Comparison of ENCODE assay signal across 23 cellular contexts in the genomic region with DNA sequence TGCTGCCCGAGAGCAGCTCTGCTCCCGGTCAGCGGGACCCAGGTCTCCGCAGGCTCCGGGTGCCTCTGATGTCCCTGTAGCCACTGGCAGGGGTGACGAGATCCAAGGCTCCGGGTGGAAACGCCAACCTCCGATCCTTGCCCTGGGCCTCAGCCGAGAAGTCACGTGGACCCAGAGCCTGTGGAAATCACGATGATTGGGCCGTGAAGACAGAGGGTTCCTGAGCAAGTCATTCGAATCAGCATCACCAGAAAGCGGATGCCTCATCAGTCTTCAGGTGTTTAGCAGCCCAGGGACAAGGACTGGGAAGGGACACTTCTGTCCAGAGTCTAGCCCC. TPM values are rescaled to one million over a fixed set of nuclear protein-coding genes. Genes with fewer than 3 reads are reported as not detected.
DNase-seq lines count a peak whose midpoint lies in the region; ATAC-seq and TF ChIP-seq lines count a peak whose summit lies in the region.
"Had no signal": no experiment of that assay in that cellular context is flagged by ENCODE, and none has a peak within 500 bp of the region (broad histone marks: within the 10 kb centered on the region; RNA-seq: fewer than 3 reads in every experiment).

No MANE protein-coding gene starts in this region.

- no peak overlapping the region for H3K4me3 Mint-ChIP-seq in WTC11
- no peak overlapping the region for H3K4me3 Mint-ChIP-seq in stimulated activated naive CD8-positive, alpha-beta T cell treated with anti-CD3 and anti-CD28 coated beads, Interleukin-15, amount 100 ng/mL, for 72 hours
- H3K4me3 Mint-ChIP-seq: CD4-positive, alpha-beta T cell; CD8-positive, alpha-beta memory T cell; GM23338; HFFc6 had no signal

- no peak for ATAC-seq in WTC11
- ATAC-seq in right lobe of liver = peak in 1 of 4 donors; percentile 75
- no peak for ATAC-seq in HG02798 (IDR thresholded peaks at IDR 0.05; ENCODE audit: poor library complexity, unreplicated experiment)
- no peak for ATAC-seq in stimulated activated naive CD8-positive, alpha-beta T cell treated with anti-CD3 and anti-CD28 coated beads, Interleukin-15, amount 100 ng/mL, for 72 hours
- ATAC-seq: A549, GM12878, GM23338 had no signal

- no peaks in the 10 kb centered on the region for H4K20me1 ChIP-seq in osteoblast (ENCODE audit: insufficient read depth, low read length)

- CTCF ChIA-PET in WTC11 (lab: Charles Lee) = no interaction called here

- H3K27me3 Mint-ChIP-seq in WTC11 (ENCODE audit: low read depth) = no peaks in the 10 kb centered on the region
- no peaks in the 10 kb centered on the region for H3K27me3 Mint-ChIP-seq in stimulated activated naive CD8-positive, alpha-beta T cell treated with anti-CD3 and anti-CD28 coated beads, Interleukin-15, amount 100 ng/mL, for 72 hours
- H3K27me3 Mint-ChIP-seq: CD4-positive, alpha-beta T cell had no signal

- TF ChIP-seq CTCF in WTC11 (IDR thresholded peaks at IDR 0.05) (no peak), right lobe of liver (IDR thresholded peaks at IDR 0.05) (no peak), osteoblast (IDR thresholded peaks at IDR 0.05; ENCODE audit: extremely low read depth, low read depth, low read length) (no peak)

- peaks cover 0 to 10% (median 5%) of the 10 kb centered on the region in 4 donors for H3K4me1 ChIP-seq in right lobe of liver
- H3K4me1 ChIP-seq in osteoblast (ENCODE audit: insufficient read depth, low read length) = no peaks in the 10 kb centered on the region
- H3K4me1 ChIP-seq: A549, BE2C had no signal

- H3K4me2 ChIP-seq in osteoblast (ENCODE audit: insufficient read depth, low read length) = no peak overlapping the region
- H3K4me2 ChIP-seq: A549; BLaER1 treated with 17β-estradiol and CSF1 and Interleukin-3, amounts not matched to agents 10 nM and 100 nM; GM23338 had no signal

- no peak overlapping the region for H3K4me3 ChIP-seq in right lobe of liver
- H3K4me3 ChIP-seq in osteoblast (ENCODE audit: insufficient read depth, low read length) = no peak overlapping the region
- H3K4me3 ChIP-seq: A549; BLaER1 treated with 17β-estradiol and CSF1 and Interleukin-3, amounts not matched to agents 10 nM and 100 nM; GM12878; GM23338; HAP-1 had no signal

- POLR2A ChIA-PET in WTC11 (lab: Charles Lee) = no interaction called here

- WGBS in right lobe of liver (ENCODE audit: insufficient coverage, low coverage, low lambda C conversion rate, missing lambda C conversion rate) = 39% methylated on average over 7 of the region's 15 CpGs

- no peaks in the 10 kb centered on the region for H3K9me3 Mint-ChIP-seq in WTC11
- no peaks in the 10 kb centered on the region for H3K9me3 Mint-ChIP-seq in stimulated activated naive CD8-positive, alpha-beta T cell treated with anti-CD3 and anti-CD28 coated beads, Interleukin-15, amount 100 ng/mL, for 72 hours
- H3K9me3 Mint-ChIP-seq: CD4-positive, alpha-beta T cell; CD8-positive, alpha-beta memory T cell; GM23338 had no signal

- no peaks in the 10 kb centered on the region for H3K79me2 ChIP-seq in osteoblast (ENCODE audit: insufficient read depth, low read length)

- H3K4me1 Mint-ChIP-seq in WTC11 = peaks cover 16% of the 10 kb centered on the region
- H3K4me1 Mint-ChIP-seq in stimulated activated naive CD8-positive, alpha-beta T cell treated with anti-CD3 and anti-CD28 coated beads, Interleukin-15, amount 100 ng/mL, for 72 hours = no peaks in the 10 kb centered on the region
- H3K4me1 Mint-ChIP-seq: CD14-positive monocyte; CD8-positive, alpha-beta memory T cell had no signal

- H3K27ac ChIP-seq in right lobe of liver (peak overlapping the region in 2 of 3 donors; percentile 37 to 40), osteoblast (ENCODE audit: low read depth, low read length) (no peak overlapping the region)
- H3K27ac ChIP-seq: A549; BLaER1 treated with 17β-estradiol and CSF1 and Interleukin-3, amounts not matched to agents 10 nM and 100 nM had no signal

- no peaks in the 10 kb centered on the region for H3K27me3 ChIP-seq in right lobe of liver
- no peaks in the 10 kb centered on the region for H3K27me3 ChIP-seq in osteoblast (ENCODE audit: insufficient read depth, low read length)
- H3K27me3 ChIP-seq: BE2C; BLaER1 treated with 17β-estradiol and CSF1 and Interleukin-3, amounts not matched to agents 10 nM and 100 nM had no signal

- no peak overlapping the region for H3K27ac Mint-ChIP-seq in WTC11
- no peak overlapping the region for H3K27ac Mint-ChIP-seq in stimulated activated naive CD8-positive, alpha-beta T cell treated with anti-CD3 and anti-CD28 coated beads, Interleukin-15, amount 100 ng/mL, for 72 hours
- H3K27ac Mint-ChIP-seq: CD14-positive monocyte; CD4-positive, alpha-beta T cell; CD8-positive, alpha-beta memory T cell; GM23338; HFFc6 had no signal

- no peaks in the 10 kb centered on the region for H3K36me3 Mint-ChIP-seq in WTC11
- H3K36me3 Mint-ChIP-seq: CD14-positive monocyte; CD8-positive, alpha-beta memory T cell had no signal

- peak; percentile 6 for DNase-seq in WTC11 (ENCODE audit: low spot score)
- peak in 1 of 3 donors; percentile 49 for DNase-seq in right lobe of liver
- DNase-seq in osteoblast (ENCODE audit: insufficient read length, low spot score, missing footprints) = peak; percentile 35
- DNase-seq in stimulated activated naive CD8-positive, alpha-beta T cell treated with anti-CD3 and anti-CD28 coated beads, Interleukin-15, amount 100 ng/mL, for 72 hours = no peak
- DNase-seq in HuH-7 (ENCODE audit: low spot score) = no peak
- DNase-seq: 8988T; ACHN; AML-193; BE2C; CD4-positive, alpha-beta T cell; CD8-positive, alpha-beta memory T cell; DMS 273 treated with DMSO at 0.1 percent for 48 hours; DMS79; EL; GDM1; HFFc6 had no signal

- no peak overlapping the region for H2AFZ ChIP-seq in osteoblast (ENCODE audit: low read length)
- H2AFZ ChIP-seq: GM23338 had no signal

- no peak for TF ChIP-seq POLR2A in right lobe of liver (IDR thresholded peaks at IDR 0.05)

- H3K36me3 ChIP-seq in right lobe of liver = no peaks in the 10 kb centered on the region
- no peaks in the 10 kb centered on the region for H3K36me3 ChIP-seq in osteoblast (ENCODE audit: insufficient read depth, low read length)
- H3K36me3 ChIP-seq: BE2C; BLaER1 treated with 17β-estradiol and CSF1 and Interleukin-3, amounts not matched to agents 10 nM and 100 nM; HAP-1 had no signal

- intact Hi-C loops in right lobe of liver (cut with DNase I) = no loop called here

- no peaks in the 10 kb centered on the region for H3K9me3 ChIP-seq in right lobe of liver
- no peaks in the 10 kb centered on the region for H3K9me3 ChIP-seq in osteoblast (ENCODE audit: low read depth, low read length)
- H3K9me3 ChIP-seq: A549, BE2C had no signal

TF ChIP-seq in WTC11, 78 proteins besides CTCF, POLR2A, EP300 and RAD21 (continues in another document):
- TF ChIP-seq ELF4 (CRISPR knock-in tag; IDR thresholded peaks at IDR 0.05; ENCODE audit: low read depth) (no peak), ATF1 (CRISPR knock-in tag; IDR thresholded peaks at IDR 0.05) (no peak)
- TF ChIP-seq, protein P1, sequence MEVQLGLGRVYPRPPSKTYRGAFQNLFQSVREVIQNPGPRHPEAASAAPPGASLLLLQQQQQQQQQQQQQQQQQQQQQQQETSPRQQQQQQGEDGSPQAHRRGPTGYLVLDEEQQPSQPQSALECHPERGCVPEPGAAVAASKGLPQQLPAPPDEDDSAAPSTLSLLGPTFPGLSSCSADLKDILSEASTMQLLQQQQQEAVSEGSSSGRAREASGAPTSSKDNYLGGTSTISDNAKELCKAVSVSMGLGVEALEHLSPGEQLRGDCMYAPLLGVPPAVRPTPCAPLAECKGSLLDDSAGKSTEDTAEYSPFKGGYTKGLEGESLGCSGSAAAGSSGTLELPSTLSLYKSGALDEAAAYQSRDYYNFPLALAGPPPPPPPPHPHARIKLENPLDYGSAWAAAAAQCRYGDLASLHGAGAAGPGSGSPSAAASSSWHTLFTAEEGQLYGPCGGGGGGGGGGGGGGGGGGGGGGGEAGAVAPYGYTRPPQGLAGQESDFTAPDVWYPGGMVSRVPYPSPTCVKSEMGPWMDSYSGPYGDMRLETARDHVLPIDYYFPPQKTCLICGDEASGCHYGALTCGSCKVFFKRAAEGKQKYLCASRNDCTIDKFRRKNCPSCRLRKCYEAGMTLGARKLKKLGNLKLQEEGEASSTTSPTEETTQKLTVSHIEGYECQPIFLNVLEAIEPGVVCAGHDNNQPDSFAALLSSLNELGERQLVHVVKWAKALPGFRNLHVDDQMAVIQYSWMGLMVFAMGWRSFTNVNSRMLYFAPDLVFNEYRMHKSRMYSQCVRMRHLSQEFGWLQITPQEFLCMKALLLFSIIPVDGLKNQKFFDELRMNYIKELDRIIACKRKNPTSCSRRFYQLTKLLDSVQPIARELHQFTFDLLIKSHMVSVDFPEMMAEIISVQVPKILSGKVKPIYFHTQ (CRISPR knock-in tag; IDR thresholded peaks at IDR 0.05) = no peak
- TF ChIP-seq, protein P2, sequence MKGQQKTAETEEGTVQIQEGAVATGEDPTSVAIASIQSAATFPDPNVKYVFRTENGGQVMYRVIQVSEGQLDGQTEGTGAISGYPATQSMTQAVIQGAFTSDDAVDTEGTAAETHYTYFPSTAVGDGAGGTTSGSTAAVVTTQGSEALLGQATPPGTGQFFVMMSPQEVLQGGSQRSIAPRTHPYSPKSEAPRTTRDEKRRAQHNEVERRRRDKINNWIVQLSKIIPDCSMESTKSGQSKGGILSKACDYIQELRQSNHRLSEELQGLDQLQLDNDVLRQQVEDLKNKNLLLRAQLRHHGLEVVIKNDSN (CRISPR knock-in tag; IDR thresholded peaks at IDR 0.05) = no peak
- TF ChIP-seq, protein P3, sequence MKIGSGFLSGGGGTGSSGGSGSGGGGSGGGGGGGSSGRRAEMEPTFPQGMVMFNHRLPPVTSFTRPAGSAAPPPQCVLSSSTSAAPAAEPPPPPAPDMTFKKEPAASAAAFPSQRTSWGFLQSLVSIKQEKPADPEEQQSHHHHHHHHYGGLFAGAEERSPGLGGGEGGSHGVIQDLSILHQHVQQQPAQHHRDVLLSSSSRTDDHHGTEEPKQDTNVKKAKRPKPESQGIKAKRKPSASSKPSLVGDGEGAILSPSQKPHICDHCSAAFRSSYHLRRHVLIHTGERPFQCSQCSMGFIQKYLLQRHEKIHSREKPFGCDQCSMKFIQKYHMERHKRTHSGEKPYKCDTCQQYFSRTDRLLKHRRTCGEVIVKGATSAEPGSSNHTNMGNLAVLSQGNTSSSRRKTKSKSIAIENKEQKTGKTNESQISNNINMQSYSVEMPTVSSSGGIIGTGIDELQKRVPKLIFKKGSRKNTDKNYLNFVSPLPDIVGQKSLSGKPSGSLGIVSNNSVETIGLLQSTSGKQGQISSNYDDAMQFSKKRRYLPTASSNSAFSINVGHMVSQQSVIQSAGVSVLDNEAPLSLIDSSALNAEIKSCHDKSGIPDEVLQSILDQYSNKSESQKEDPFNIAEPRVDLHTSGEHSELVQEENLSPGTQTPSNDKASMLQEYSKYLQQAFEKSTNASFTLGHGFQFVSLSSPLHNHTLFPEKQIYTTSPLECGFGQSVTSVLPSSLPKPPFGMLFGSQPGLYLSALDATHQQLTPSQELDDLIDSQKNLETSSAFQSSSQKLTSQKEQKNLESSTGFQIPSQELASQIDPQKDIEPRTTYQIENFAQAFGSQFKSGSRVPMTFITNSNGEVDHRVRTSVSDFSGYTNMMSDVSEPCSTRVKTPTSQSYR (CRISPR knock-in tag; IDR thresholded peaks at IDR 0.05) = no peak

RNA-seq across cellular contexts. Expression of a gene that starts 12.5 kb away (rescaled TPM):
- total RNA-seq in WTC11 (2021) (4.4 to 5.7 TPM (median 4.7 TPM) in 3 replicates), right lobe of liver (10 to 100 TPM in 5 of 6 experiments, 1 to 10 TPM in 1; 7.5 to 19.3 (median 13.9) TPM), osteoblast (0.72 and 0.88 TPM in 2 replicates)
- total RNA-seq: HFFc6 had no signal

Comparison
In these comparisons a context has a peak if more than half of its experiments do, and no peak if none do; other contexts are left out.
1. DNase-seq: peak in WTC11 (single experiment) and osteoblast (single experiment); none in stimulated activated naive CD8-positive, alpha-beta T cell treated with anti-CD3 and anti-CD28 coated beads, Interleukin-15, amount 100 ng/mL, for 72 hours (0 of 2) and HuH-7 (single experiment).